ENCODE assay signal across 21 cellular contexts in the genomic region with DNA sequence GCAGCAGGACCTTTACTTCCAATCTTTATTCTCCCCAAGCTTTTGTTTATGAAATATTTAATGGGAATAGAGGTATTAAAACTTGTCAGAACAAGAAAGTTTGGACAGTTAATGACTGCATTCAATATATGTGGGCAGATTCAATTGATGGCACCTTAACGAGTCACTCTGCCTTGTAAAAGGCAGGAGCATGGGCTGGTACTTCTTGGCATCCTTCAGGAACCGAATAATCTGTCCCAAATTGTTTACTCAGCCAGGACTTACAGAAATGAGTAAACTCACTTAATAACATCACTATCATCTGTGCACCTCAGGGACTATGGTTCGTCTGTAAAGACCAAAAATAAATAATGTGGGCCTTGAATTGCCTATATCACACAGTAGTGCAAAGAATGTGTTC.
DNase-seq lines count a peak whose midpoint lies in the region; ATAC-seq, FAIRE-seq and TF ChIP-seq lines count a peak whose summit lies in the region.
"Had no signal": no experiment of that assay in that cellular context is flagged by ENCODE, and none has a peak within 500 bp of the region (broad histone marks: within the 10 kb centered on the region; RNA-seq: fewer than 3 reads in every experiment).

No MANE protein-coding gene starts in this region.

- peak overlapping the region; percentile 68 for H3K27ac Mint-ChIP-seq in memory B cell
- H3K27ac Mint-ChIP-seq: CD4-positive, alpha-beta memory T cell; GM23338 had no signal

- ATAC-seq in memory B cell (ENCODE audit: low read depth) = no peak
- ATAC-seq: GM12878, GM23338, HepG2 had no signal

- FAIRE-seq in D721Med (lab: Jason Lieb, UNC) = no peak
- FAIRE-seq: A204.1, GM12878, GM19239, H54, HepG2 had no signal

- no peaks in the 10 kb centered on the region for H3K27me3 Mint-ChIP-seq in memory B cell
- H3K27me3 Mint-ChIP-seq: CD4-positive, alpha-beta memory T cell; IgD-negative memory B cell had no signal

- no peak overlapping the region for H3K4me3 Mint-ChIP-seq in memory B cell
- H3K4me3 Mint-ChIP-seq: CD14-positive monocyte; CD4-positive, alpha-beta memory T cell; GM23338; IgD-negative memory B cell had no signal

- no peak for TF ChIP-seq CTCF in 22Rv1 (IDR thresholded peaks at IDR 0.05)
- TF ChIP-seq CTCF in C4-2B (conservative IDR thresholded peaks at IDR 0.05) = peak; percentile 6; the same call in 1 of the 2 replicates
- TF ChIP-seq CTCF in VCaP (conservative IDR thresholded peaks at IDR 0.05) = no peak
- TF ChIP-seq CTCF in D721Med (IDR thresholded peaks at IDR 0.05; ENCODE audit: insufficient read depth, missing control alignments) = no peak
- no peak for TF ChIP-seq CTCF in GM10248 (IDR thresholded peaks at IDR 0.05; ENCODE audit: control extremely low read depth, extremely low read depth, low read depth, missing control alignments)

- no peaks in the 10 kb centered on the region for H3K36me3 Mint-ChIP-seq in memory B cell
- H3K36me3 Mint-ChIP-seq: CD14-positive monocyte; CD4-positive, alpha-beta memory T cell; IgD-negative memory B cell had no signal

- H3K4me1 Mint-ChIP-seq in memory B cell = peaks cover 21% of the 10 kb centered on the region
- H3K4me1 Mint-ChIP-seq: CD14-positive monocyte had no signal

- H3K27ac ChIP-seq in 22Rv1 = peak overlapping the region; percentile 30; the same call in 1 of the 2 replicates
- H3K27ac ChIP-seq in C4-2B = peak overlapping the region; percentile 88; the same call in 1 of the 2 replicates
- peak overlapping the region; percentile 85 for H3K27ac ChIP-seq in VCaP

- peaks cover 3% of the 10 kb centered on the region for H3K9me3 Mint-ChIP-seq in memory B cell
- H3K9me3 Mint-ChIP-seq: GM23338 had no signal

- DNase-seq in memory B cell (ENCODE audit: low spot score in 2 of 2) (no peak), D721Med (ENCODE audit: insufficient read length, low spot score) (no peak), GM10248 (ENCODE audit: extremely low spot score) (no peak), NCI-H82 (lab: John Stamatoyannopoulos, UW) (no peak)
- DNase-seq: ACHN; CD4-positive, alpha-beta memory T cell; DMS79 treated with DMSO at 0.1 percent for 48 hours; GF-D8; HCEC 1CT; KBM-7 had no signal

- CTCF ChIA-PET in GM10248 (lab: Yijun Ruan, JAX) = interaction anchor here (1.9 kb wide), 1 partner anchor 11 kb away, joined by 8 read pairs; no protein-coding TSS in a partner anchor

- POLR2A ChIA-PET in GM10248 (lab: Yijun Ruan, JAX) = no interaction called here

Comparison
In these comparisons a context has a peak if more than half of its experiments do, and no peak if none do; other contexts are left out.
1. H3K27ac ChIP-seq: peak in every context shown above with its lines; median percentile 88 in C4-2B; 85 in VCaP; 30 in 22Rv1.